In the genomic region with DNA sequence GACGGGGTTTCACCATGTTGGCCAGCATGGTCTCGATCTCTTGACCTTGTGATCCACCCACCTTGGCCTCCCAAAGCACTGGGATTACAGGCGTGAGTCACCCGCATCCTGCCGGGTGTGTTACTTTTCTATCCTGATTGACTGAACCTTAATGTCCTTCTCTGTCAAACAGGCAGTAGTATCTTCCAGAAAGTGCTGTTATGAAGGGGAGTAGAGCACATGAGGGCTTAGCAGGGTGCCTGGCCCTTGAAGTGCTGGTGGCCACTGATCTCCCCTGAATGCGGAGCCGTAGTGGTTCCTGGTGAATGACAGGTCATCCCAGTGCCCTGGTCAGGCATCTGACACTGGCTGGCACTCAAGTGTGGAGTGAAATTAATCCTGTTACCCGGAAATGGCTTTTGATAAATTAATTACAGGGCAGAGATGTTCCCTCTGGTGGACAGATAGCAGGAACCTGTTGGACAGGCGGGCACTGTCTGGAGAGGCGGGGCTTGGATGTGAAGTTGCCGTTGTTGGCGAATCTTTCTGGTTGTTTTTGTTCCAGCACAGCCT, we compare ENCODE assay signal across 9 cellular contexts. TPM values are rescaled to one million over a fixed set of nuclear protein-coding genes. Genes with fewer than 3 reads are reported as not detected.
DNase-seq lines count a peak whose midpoint lies in the region; ATAC-seq, FAIRE-seq and TF ChIP-seq lines count a peak whose summit lies in the region.
"Had no signal": no experiment of that assay in that cellular context is flagged by ENCODE, and none has a peak within 500 bp of the region (broad histone marks: within the 10 kb centered on the region; RNA-seq: fewer than 3 reads in every experiment).

No MANE protein-coding gene starts in this region.

- TF ChIP-seq CTCF in adrenal gland (IDR thresholded peaks at IDR 0.05) (peak in 4 of 6 experiments; percentile 44 to 58 (median 48)), keratinocyte (optimal IDR thresholded peaks at IDR 0.05 in 1 of 3, IDR thresholded peaks at IDR 0.05 in 1 of 3, conservative IDR thresholded peaks at IDR 0.05 in 1 of 3; ENCODE audit: extremely low read depth in 1 of 3, insufficient read depth in 2 of 3, low read length in 3 of 3) (peak; percentile 38 to 51 (median 38)), tibial artery (IDR thresholded peaks at IDR 0.05) (no peak)

- 25 to 43% (median 34%) methylated on average over 12 of the region's 12 CpGs for WGBS in adrenal gland, 4 donors

- no peak for DNase-seq in activated T-cell treated with anti-CD3 and anti-CD28 coated beads, Interleukin-2, amount 50 U/mL, for 24 hours
- no peak for DNase-seq in activated T-cell treated with anti-CD3 and anti-CD28 coated beads, Interleukin-2, amount 50 U/mL, for 1 hour
- DNase-seq in adrenal gland (peak in 6 of 7 donors; percentile 45 to 91 (median 72)), keratinocyte (ENCODE audit: low read depth, low spot score) (no peak), tibial artery (no peak)
- no peak for DNase-seq in activated CD4-positive, CD25-positive, alpha-beta regulatory T cell treated with anti-CD3 and anti-CD28 coated beads, Interleukin-2, amount 50 U/mL, for 72 hours

- no peaks in the 10 kb centered on the region for H3K27me3 Mint-ChIP-seq in activated T-cell treated with anti-CD3 and anti-CD28 coated beads, Interleukin-2, amount 50 U/mL, for 24 hours

- no peak overlapping the region for H3K4me3 ChIP-seq in adrenal gland
- peak overlapping the region in 1 of 3 experiments; percentile 31 for H3K4me3 ChIP-seq in keratinocyte (ENCODE audit: control insufficient read depth in 2 of 3, extremely low read depth in 1 of 3, insufficient read depth in 2 of 3, low read depth in 1 of 3, low read length in 3 of 3)
- H3K4me3 ChIP-seq in tibial artery: no peak overlapping the region

- dilution Hi-C loops in keratinocyte (cut with MboI; ENCODE audit: extremely low pct_ligation_motif_present, low sequenced_read_pairs): no loop called here

- no peaks in the 10 kb centered on the region for H3K27me3 ChIP-seq in adrenal gland
- H3K27me3 ChIP-seq in keratinocyte (ENCODE audit: control insufficient read depth, extremely low read depth, insufficient read depth, low read length): no peaks in the 10 kb centered on the region
- H3K27me3 ChIP-seq in tibial artery: no peaks in the 10 kb centered on the region

- intact Hi-C loops in adrenal gland (cut with DNase I): loop anchor here in 1 of 2 donors (5.0 kb wide), 1 partner anchor 50 kb away; no protein-coding TSS in a partner anchor
- intact Hi-C loops in tibial artery (cut with DNase I; ENCODE audit: low total_unique reads): no loop called here

- H3K4me3 Mint-ChIP-seq in activated T-cell treated with anti-CD3 and anti-CD28 coated beads, Interleukin-2, amount 50 U/mL, for 24 hours: peak overlapping the region; percentile 29

- no peak for FAIRE-seq in keratinocyte (lab: Jason Lieb, UNC)
- FAIRE-seq: G401.6 had no signal

- TF ChIP-seq POLR2A in adrenal gland (IDR thresholded peaks at IDR 0.05): peak in 1 of 2 donors; percentile 11

- peak overlapping the region; percentile 35 for H3K9ac ChIP-seq in keratinocyte (ENCODE audit: control insufficient read depth, extremely low read depth, insufficient read depth, low read length)

- H3K36me3 ChIP-seq in adrenal gland (replicated peaks in 1 of 2): no peaks in the 10 kb centered on the region
- peaks cover 13 to 18% of the 10 kb centered on the region in 2 experiments for H3K36me3 ChIP-seq in keratinocyte (ENCODE audit: control insufficient read depth in 2 of 2, extremely low read depth in 1 of 2, insufficient read depth in 2 of 2, low read length in 2 of 2)
- H3K36me3 ChIP-seq in tibial artery: no peaks in the 10 kb centered on the region

- peaks cover 79% of the 10 kb centered on the region for H4K20me1 ChIP-seq in keratinocyte (ENCODE audit: control insufficient read depth, extremely low read depth, insufficient read depth, low read length)

- H3K9me3 Mint-ChIP-seq in activated T-cell treated with anti-CD3 and anti-CD28 coated beads, Interleukin-2, amount 50 U/mL, for 24 hours: no peaks in the 10 kb centered on the region

- ATAC-seq in HG03095 (IDR thresholded peaks at IDR 0.05; ENCODE audit: unreplicated experiment) (no peak), HG03025 (IDR thresholded peaks at IDR 0.05; ENCODE audit: low FRiP score, unreplicated experiment) (no peak)

- H3K4me1 ChIP-seq in adrenal gland (replicated peaks in 1 of 2) (peaks cover 54 to 66% of the 10 kb centered on the region in 2 donors), keratinocyte (ENCODE audit: control insufficient read depth, extremely low read depth, insufficient read depth, low read length) (peaks cover 53% of the 10 kb centered on the region), tibial artery (peaks cover 0 to 83% (median 68%) of the 10 kb centered on the region in 4 donors)

- H3K79me2 ChIP-seq in keratinocyte (ENCODE audit: control insufficient read depth, insufficient read depth, low read length): peaks cover 89% of the 10 kb centered on the region

- H3K9me1 ChIP-seq in keratinocyte (ENCODE audit: control insufficient read depth, extremely low read depth, insufficient read depth, low read length): peaks cover 26% of the 10 kb centered on the region

- H3K4me2 ChIP-seq in keratinocyte (ENCODE audit: control insufficient read depth, extremely low read depth, insufficient read depth, low read depth, low read length): peak overlapping the region; percentile 73

- peak overlapping the region; percentile 75 for H3K27ac Mint-ChIP-seq in activated T-cell treated with anti-CD3 and anti-CD28 coated beads, Interleukin-2, amount 50 U/mL, for 24 hours

- peaks cover 68% of the 10 kb centered on the region for H3K36me3 Mint-ChIP-seq in activated T-cell treated with anti-CD3 and anti-CD28 coated beads, Interleukin-2, amount 50 U/mL, for 24 hours (ENCODE audit: low read depth)

- H2AFZ ChIP-seq in keratinocyte (ENCODE audit: control insufficient read depth, low read length): no peak overlapping the region

- peaks cover 82% of the 10 kb centered on the region for H3K4me1 Mint-ChIP-seq in activated T-cell treated with anti-CD3 and anti-CD28 coated beads, Interleukin-2, amount 50 U/mL, for 24 hours (ENCODE audit: low read depth)

- H3K27ac ChIP-seq in adrenal gland (peak overlapping the region; percentile 42 to 87 (median 80)), keratinocyte (ENCODE audit: control insufficient read depth, insufficient read depth, low read length) (peak overlapping the region; percentile 69), tibial artery (peak overlapping the region; percentile 30 to 63)

- H3K9me3 ChIP-seq in adrenal gland (replicated peaks in 1 of 3): no peaks in the 10 kb centered on the region
- no peaks in the 10 kb centered on the region for H3K9me3 ChIP-seq in keratinocyte (ENCODE audit: control insufficient read depth, low read depth, low read length)
- no peaks in the 10 kb centered on the region for H3K9me3 ChIP-seq in tibial artery

RNA-seq across cellular contexts. Expression of gene PRRC2B, which starts 28.4 kb away (rescaled TPM):
- 100 to 1,000 TPM; 109 to 255 (median 161) TPM for total RNA-seq in adrenal gland
- polyA plus RNA-seq in adrenal gland (100 to 1,000 TPM in 1 of 3 donors, 10 to 100 TPM in 2; 56.9 to 141 (median 98.1) TPM), keratinocyte (15.2 to 38.8 TPM (median 20.8 TPM) in 3 replicates)
- 36.7 TPM for polyA plus RNA-seq in keratinocyte (2011; ENCODE audit: low read depth)
- polyA plus RNA-seq in keratinocyte (2011; cell fraction: cytosol; rRNA removed): 26.1 and 27.0 TPM in 2 replicates
- 170 and 203 TPM in 2 replicates for polyA plus RNA-seq in keratinocyte (2011; cell fraction: nucleus; rRNA removed)
- 32.6 and 73.5 TPM in 2 replicates for polyA plus RNA-seq in keratinocyte (2012; ENCODE audit: low replicate concordance)
- polyA minus RNA-seq in keratinocyte: 69.3 to 140 TPM (median 93.9 TPM) in 3 replicates
- 29.4 TPM for polyA minus RNA-seq in keratinocyte (2011; cell fraction: cytosol; rRNA and poly(A)+ RNA removed)
- 91.0 and 150 TPM in 2 replicates for polyA minus RNA-seq in keratinocyte (2011; cell fraction: nucleus; rRNA and poly(A)+ RNA removed)

Comparison
In these comparisons a context has a peak if more than half of its experiments do, and no peak if none do; other contexts are left out.
1. DNase-seq: peak in adrenal gland (6 of 7); none in activated T-cell treated with anti-CD3 and anti-CD28 coated beads, Interleukin-2, amount 50 U/mL, for 24 hours (single experiment), activated T-cell treated with anti-CD3 and anti-CD28 coated beads, Interleukin-2, amount 50 U/mL, for 1 hour (single experiment), keratinocyte (single experiment), tibial artery (0 of 2) and activated CD4-positive, CD25-positive, alpha-beta regulatory T cell treated with anti-CD3 and anti-CD28 coated beads, Interleukin-2, amount 50 U/mL, for 72 hours (single experiment).
2. CTCF ChIP-seq: peak in adrenal gland (4 of 6) and keratinocyte (3 of 3); none in tibial artery (0 of 2).
3. Peak in every context shown above with its lines, with median percentiles within 50 percentile points of each other: H3K27ac ChIP-seq.